In the genomic region with DNA sequence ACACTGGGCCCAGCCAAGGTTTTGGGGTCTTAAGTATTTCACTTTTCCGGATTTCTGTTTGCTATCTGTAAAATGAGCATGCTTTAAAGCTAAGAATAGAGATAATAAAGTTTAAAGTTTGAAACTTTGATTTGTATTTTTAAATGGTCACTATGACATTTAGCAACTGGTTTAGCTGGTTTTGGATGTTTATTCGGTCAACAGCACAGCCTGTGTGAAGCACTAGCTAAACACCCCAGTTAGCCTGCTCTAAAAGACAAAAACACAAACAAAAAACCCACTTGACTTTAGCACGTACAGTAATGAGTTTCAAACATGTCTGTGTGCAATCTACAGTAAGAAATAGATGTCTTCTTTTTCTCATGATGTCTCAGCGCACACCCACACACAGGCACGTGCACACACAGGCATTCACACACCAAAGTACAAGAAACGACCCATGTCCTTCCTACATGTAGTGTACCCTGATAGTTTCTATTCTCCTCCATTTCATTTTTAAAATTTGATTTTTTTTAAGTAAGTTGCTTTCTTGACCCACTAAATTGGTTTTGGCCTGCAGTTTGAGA, we compare ENCODE assay signal across 15 cellular contexts. TPM values are rescaled to one million over a fixed set of nuclear protein-coding genes. Genes with fewer than 3 reads are reported as not detected.
DNase-seq lines count a peak whose midpoint lies in the region; ATAC-seq and TF ChIP-seq lines count a peak whose summit lies in the region.
"Had no signal": no experiment of that assay in that cellular context is flagged by ENCODE, and none has a peak within 500 bp of the region (broad histone marks: within the 10 kb centered on the region; RNA-seq: fewer than 3 reads in every experiment).

No MANE protein-coding gene starts in this region.

- H3K4me1 ChIP-seq in left lung: peaks cover 0 to 25% of the 10 kb centered on the region in 2 donors
- H3K4me1 ChIP-seq in uterus: no peaks in the 10 kb centered on the region
- peaks cover 0 to 17% (median 10%) of the 10 kb centered on the region in 4 donors for H3K4me1 ChIP-seq in tibial nerve
- H3K4me1 ChIP-seq in effector memory CD4-positive, alpha-beta T cell (ENCODE audit: control insufficient read depth, insufficient read depth, low read length, poor library complexity, severe bottlenecking): peaks cover 4% of the 10 kb centered on the region
- peaks cover 10 to 20% (median 15%) of the 10 kb centered on the region in 4 donors for H3K4me1 ChIP-seq in upper lobe of left lung

- H3K36me3 ChIP-seq in left lung: no peaks in the 10 kb centered on the region
- no peaks in the 10 kb centered on the region for H3K36me3 ChIP-seq in uterus
- no peaks in the 10 kb centered on the region for H3K36me3 ChIP-seq in tibial nerve
- no peaks in the 10 kb centered on the region for H3K36me3 ChIP-seq in effector memory CD4-positive, alpha-beta T cell (ENCODE audit: control insufficient read depth, insufficient read depth, low read length)
- no peaks in the 10 kb centered on the region for H3K36me3 ChIP-seq in upper lobe of left lung

- no peak overlapping the region for H3K4me3 Mint-ChIP-seq in activated naive CD4-positive, alpha-beta T cell treated with anti-CD3 and anti-CD28 coated beads for 36 hours
- H3K4me3 Mint-ChIP-seq in activated naive CD4-positive, alpha-beta T cell treated with anti-CD3 and anti-CD28 coated beads, Interleukin-2, amount 10 ng/mL, durations not matched to agents 7 days and 5 days: no peak overlapping the region

- peaks cover 42% of the 10 kb centered on the region for H3K4me1 Mint-ChIP-seq in activated naive CD4-positive, alpha-beta T cell treated with anti-CD3 and anti-CD28 coated beads for 36 hours (ENCODE audit: low read depth)
- H3K4me1 Mint-ChIP-seq in activated naive CD4-positive, alpha-beta T cell treated with anti-CD3 and anti-CD28 coated beads, Interleukin-2, amount 10 ng/mL, durations not matched to agents 7 days and 5 days: peaks cover 23% of the 10 kb centered on the region

- CTCF ChIA-PET in activated naive CD4-positive, alpha-beta T cell treated with anti-CD3 and anti-CD28 coated beads for 36 hours (lab: Charles Lee): interaction anchor here (0.7 to 7.0 kb wide), 6 partner anchors 15 to 803 kb away, joined by 3 to 78 read pairs (median 6); no protein-coding TSS in a partner anchor
- CTCF ChIA-PET in activated naive CD4-positive, alpha-beta T cell treated with anti-CD3 and anti-CD28 coated beads, Interleukin-2, amount 10 ng/mL, durations not matched to agents 7 days and 5 days (lab: Charles Lee): interaction anchor here (1.5 to 6.9 kb wide), 4 partner anchors 84 to 465 kb away, joined by 4 to 97 read pairs (median 16); no protein-coding TSS in a partner anchor

- no peak for TF ChIP-seq EP300 in tibial nerve (IDR thresholded peaks at IDR 0.05)
- TF ChIP-seq EP300 in upper lobe of left lung (IDR thresholded peaks at IDR 0.05): no peak

- H3K27me3 Mint-ChIP-seq in activated naive CD4-positive, alpha-beta T cell treated with anti-CD3 and anti-CD28 coated beads for 36 hours (ENCODE audit: low read depth): no peaks in the 10 kb centered on the region
- H3K27me3 Mint-ChIP-seq in activated naive CD4-positive, alpha-beta T cell treated with anti-CD3 and anti-CD28 coated beads, Interleukin-2, amount 10 ng/mL, durations not matched to agents 7 days and 5 days: peaks cover 24% of the 10 kb centered on the region
- H3K27me3 Mint-ChIP-seq: B cell had no signal

- H3K4me3 ChIP-seq in left lung (no peak overlapping the region), uterus (no peak overlapping the region), tibial nerve (no peak overlapping the region), upper lobe of left lung (no peak overlapping the region)
- H3K4me3 ChIP-seq in effector memory CD4-positive, alpha-beta T cell (ENCODE audit: insufficient read depth, low read depth, low read length, poor library complexity, severe bottlenecking): no peak overlapping the region
- H3K4me3 ChIP-seq: smooth muscle cell had no signal

- ATAC-seq in left lung: peak; percentile 55
- no peak for ATAC-seq in upper lobe of left lung (ENCODE audit: low FRiP score in 2 of 2)

- WGBS in tibial nerve, 2 donors: 70 to 71% methylated on average over 6 of the region's 6 CpGs
- 59 to 73% methylated on average over 6 of the region's 6 CpGs for WGBS in upper lobe of left lung, 2 donors

- H3K9me3 Mint-ChIP-seq in activated naive CD4-positive, alpha-beta T cell treated with anti-CD3 and anti-CD28 coated beads for 36 hours: no peaks in the 10 kb centered on the region
- no peaks in the 10 kb centered on the region for H3K9me3 Mint-ChIP-seq in activated naive CD4-positive, alpha-beta T cell treated with anti-CD3 and anti-CD28 coated beads, Interleukin-2, amount 10 ng/mL, durations not matched to agents 7 days and 5 days

- H3K27ac ChIP-seq in left lung (no peak overlapping the region), uterus (peak overlapping the region; percentile 7 to 62), tibial nerve (no peak overlapping the region), upper lobe of left lung (peak overlapping the region in 1 of 4 donors; percentile 28)
- H3K27ac ChIP-seq in effector memory CD4-positive, alpha-beta T cell (ENCODE audit: insufficient read depth, low read length, poor library complexity, severe bottlenecking): no peak overlapping the region

- intact Hi-C loops in activated naive CD4-positive, alpha-beta T cell treated with anti-CD3 and anti-CD28 coated beads for 36 hours (cut with micrococcal nuclease): loop anchor here (2.0 to 5.0 kb wide), 7 partner anchors 53 to 1018 kb away; a partner anchor contains a TSS
- intact Hi-C loops in left lung (cut with DNase I): loop anchor here in 1 of 2 donors (5.0 to 10.0 kb wide), 2 partner anchors 393 to 465 kb away; no protein-coding TSS in a partner anchor
- intact Hi-C loops in uterus (cut with DNase I; ENCODE audit: low total_unique reads): loop anchor here (5.0 kb wide), 1 partner anchor 463 kb away; no protein-coding TSS in a partner anchor

- H3K36me3 Mint-ChIP-seq in activated naive CD4-positive, alpha-beta T cell treated with anti-CD3 and anti-CD28 coated beads for 36 hours (ENCODE audit: low read depth): no peaks in the 10 kb centered on the region
- peaks cover 2% of the 10 kb centered on the region for H3K36me3 Mint-ChIP-seq in activated naive CD4-positive, alpha-beta T cell treated with anti-CD3 and anti-CD28 coated beads, Interleukin-2, amount 10 ng/mL, durations not matched to agents 7 days and 5 days

- H3K27me3 ChIP-seq in left lung (no peaks in the 10 kb centered on the region), uterus (no peaks in the 10 kb centered on the region), tibial nerve (no peaks in the 10 kb centered on the region), upper lobe of left lung (no peaks in the 10 kb centered on the region)
- H3K27me3 ChIP-seq in effector memory CD4-positive, alpha-beta T cell (replicated peaks; ENCODE audit: control insufficient read depth, insufficient read depth, low read length, poor library complexity, severe bottlenecking): no peaks in the 10 kb centered on the region

- H3K9me3 ChIP-seq in left lung (no peaks in the 10 kb centered on the region), uterus (no peaks in the 10 kb centered on the region), tibial nerve (no peaks in the 10 kb centered on the region), upper lobe of left lung (no peaks in the 10 kb centered on the region)
- H3K9me3 ChIP-seq in effector memory CD4-positive, alpha-beta T cell (ENCODE audit: control insufficient read depth, low read length): no peaks in the 10 kb centered on the region

- no peak for TF ChIP-seq CTCF in left lung (IDR thresholded peaks at IDR 0.05)
- TF ChIP-seq CTCF in uterus (IDR thresholded peaks at IDR 0.05): no peak
- TF ChIP-seq CTCF in tibial nerve (IDR thresholded peaks at IDR 0.05): no peak
- TF ChIP-seq CTCF in upper lobe of left lung (IDR thresholded peaks at IDR 0.05): no peak

- DNase-seq in activated naive CD4-positive, alpha-beta T cell treated with anti-CD3 and anti-CD28 coated beads for 36 hours: peak; percentile 68
- DNase-seq in activated naive CD4-positive, alpha-beta T cell treated with anti-CD3 and anti-CD28 coated beads, Interleukin-2, amount 10 ng/mL, durations not matched to agents 7 days and 5 days: no peak
- DNase-seq in NCI-H748 (lab: John Stamatoyannopoulos, UW; ENCODE audit: unreplicated experiment): peak; percentile 73
- no peak for DNase-seq in left lung
- no peak for DNase-seq in uterus
- no peak for DNase-seq in tibial nerve (ENCODE audit: low spot score in 2 of 2)
- DNase-seq in effector memory CD4-positive, alpha-beta T cell: no peak
- no peak for DNase-seq in upper lobe of left lung
- DNase-seq: activated gamma-delta T cell treated with Interleukin-2 at 50 U/mL for 16 hours, caudate nucleus, NCI-H1105, NCI-H524, SHP77 treated with DMSO at 0.1 percent for 48 hours had no signal

- H3K27ac Mint-ChIP-seq in activated naive CD4-positive, alpha-beta T cell treated with anti-CD3 and anti-CD28 coated beads for 36 hours: no peak overlapping the region
- no peak overlapping the region for H3K27ac Mint-ChIP-seq in activated naive CD4-positive, alpha-beta T cell treated with anti-CD3 and anti-CD28 coated beads, Interleukin-2, amount 10 ng/mL, durations not matched to agents 7 days and 5 days
- H3K27ac Mint-ChIP-seq: B cell had no signal

- TF ChIP-seq POLR2A in uterus (IDR thresholded peaks at IDR 0.05): no peak
- no peak for TF ChIP-seq POLR2A in tibial nerve (IDR thresholded peaks at IDR 0.05)
- no peak for TF ChIP-seq POLR2A in upper lobe of left lung (IDR thresholded peaks at IDR 0.05)

RNA-seq across cellular contexts. Expression of a gene that starts 29.4 kb away (rescaled TPM):
- not detected for total RNA-seq in activated naive CD4-positive, alpha-beta T cell treated with anti-CD3 and anti-CD28 coated beads for 36 hours
- total RNA-seq in left lung: 1 to 10 TPM in 1 of 2 donors, under 1 TPM in 1; 0.89 to 1.5 TPM
- total RNA-seq in uterus: 10 to 100 TPM in 1 of 4 donors, 1 to 10 TPM in 3; 1.0 to 11.5 (median 5.0) TPM
- total RNA-seq in tibial nerve: under 1 TPM; 0.22 to 0.60 (median 0.41) TPM
- 1 to 10 TPM; 1.5 to 3.1 (median 2.0) TPM for total RNA-seq in upper lobe of left lung
- total RNA-seq: B cell had no signal

Comparison
In these comparisons a context has a peak if more than half of its experiments do, and no peak if none do; other contexts are left out.
1. DNase-seq: peak in activated naive CD4-positive, alpha-beta T cell treated with anti-CD3 and anti-CD28 coated beads for 36 hours (single experiment) and NCI-H748 (single experiment); none in activated naive CD4-positive, alpha-beta T cell treated with anti-CD3 and anti-CD28 coated beads, Interleukin-2, amount 10 ng/mL, durations not matched to agents 7 days and 5 days (single experiment), left lung (0 of 2), uterus (0 of 2), tibial nerve (0 of 2), effector memory CD4-positive, alpha-beta T cell (0 of 3) and upper lobe of left lung (0 of 2).
2. H3K27ac ChIP-seq: peak in uterus (2 of 2); none in left lung (0 of 2), tibial nerve (0 of 4) and effector memory CD4-positive, alpha-beta T cell (single experiment).